ENCODE assay signal across 8 cellular contexts in genomic region chr1:206687251-206687914, GRCh38. TPM values are rescaled to one million over a fixed set of nuclear protein-coding genes. Genes with fewer than 3 reads are reported as not detected.
DNase-seq lines count a peak whose midpoint lies in the region; ATAC-seq and TF ChIP-seq lines count a peak whose summit lies in the region.

No MANE protein-coding gene starts in this region.

- no peaks in the 10 kb centered on the region for H3F3A ChIP-seq in neural cell (ENCODE audit: insufficient read depth, low read length, poor library complexity, severe bottlenecking)

- TF ChIP-seq CTCF in AG10803 (conservative IDR thresholded peaks at IDR 0.05; ENCODE audit: low read length) (no peak), colonic mucosa (IDR thresholded peaks at IDR 0.05) (no peak), neural cell (IDR thresholded peaks at IDR 0.05; ENCODE audit: poor library complexity, severe bottlenecking) (no peak), upper lobe of left lung (IDR thresholded peaks at IDR 0.05) (no peak)

- ATAC-seq in HG02763 (IDR thresholded peaks at IDR 0.05; ENCODE audit: unreplicated experiment) (no peak), upper lobe of left lung (ENCODE audit: low FRiP score in 2 of 2) (no peak)

- H2AFZ ChIP-seq in neural cell (ENCODE audit: low read depth, low read length), result no peak overlapping the region

- H3K4me1 ChIP-seq in colonic mucosa (peaks cover 11% of the 10 kb centered on the region), upper lobe of left lung (peaks cover 56 to 69% (median 62%) of the 10 kb centered on the region in 4 donors)

- H3K4me3 ChIP-seq in AG10803 (ENCODE audit: low read length) (peak overlapping the region; percentile 88), MG63 (peak overlapping the region; percentile 90), colonic mucosa (peak overlapping the region; percentile 2), neural cell (ENCODE audit: low read length) (peak overlapping the region; percentile 76), upper lobe of left lung (peak overlapping the region in 2 of 4 donors; percentile 78 to 86)

- H3K36me3 ChIP-seq in MG63 (no peaks in the 10 kb centered on the region), colonic mucosa (no peaks in the 10 kb centered on the region), neural cell (ENCODE audit: insufficient read depth, low read length) (no peaks in the 10 kb centered on the region), upper lobe of left lung (no peaks in the 10 kb centered on the region)

- H4K20me1 ChIP-seq in neural cell (ENCODE audit: insufficient read depth), result no peaks in the 10 kb centered on the region

- peaks cover 6% of the 10 kb centered on the region; the same call in 1 of the 2 replicates for H3K27me3 ChIP-seq in MG63
- H3K27me3 ChIP-seq in colonic mucosa, result no peaks in the 10 kb centered on the region
- H3K27me3 ChIP-seq in neural cell (ENCODE audit: insufficient read depth, low read depth, low read length), result peaks cover 11% of the 10 kb centered on the region
- H3K27me3 ChIP-seq in upper lobe of left lung, result no peaks in the 10 kb centered on the region

- DNase-seq in AG10803 (ENCODE audit: low read depth) (no peak), MG63 (no peak), colonic mucosa (no peak), NCI-H1694 (lab: John Stamatoyannopoulos, UW) (no peak), upper lobe of left lung (no peak)
- no peak for DNase-seq in activated effector memory CD4-positive, alpha-beta T cell treated with Interleukin-2 at 50 U/mL for 16 hours

- H3K9me3 ChIP-seq in MG63, result no peaks in the 10 kb centered on the region
- H3K9me3 ChIP-seq in colonic mucosa, result no peaks in the 10 kb centered on the region
- no peaks in the 10 kb centered on the region for H3K9me3 ChIP-seq in neural cell (ENCODE audit: low read length)
- no peaks in the 10 kb centered on the region for H3K9me3 ChIP-seq in upper lobe of left lung

- peaks cover 67% of the 10 kb centered on the region for H3K79me2 ChIP-seq in neural cell (replicated peaks; ENCODE audit: insufficient read depth, low read length)

- TF ChIP-seq POLR2A in upper lobe of left lung (IDR thresholded peaks at IDR 0.05), result no peak

- no peak for TF ChIP-seq RAD21 in neural cell (conservative IDR thresholded peaks at IDR 0.05)

- H3K9me2 ChIP-seq in neural cell (ENCODE audit: insufficient read depth, low read length), result no peaks in the 10 kb centered on the region

- TF ChIP-seq EP300 in neural cell (conservative IDR thresholded peaks at IDR 0.05; ENCODE audit: poor library complexity, severe bottlenecking) (no peak), upper lobe of left lung (IDR thresholded peaks at IDR 0.05) (no peak)

- 59 to 60% methylated on average over 7 of the region's 7 CpGs for WGBS in upper lobe of left lung, 2 donors

- peak overlapping the region in 1 of 2 donors; percentile 9 for H3K9ac ChIP-seq in colonic mucosa (ENCODE audit: low read depth in 2 of 2, low read length in 2 of 2)
- H3K9ac ChIP-seq in neural cell (ENCODE audit: low read length), result no peak overlapping the region

- intact Hi-C loops in colonic mucosa (cut with DNase I), result loop anchor here (5.0 kb wide), 1 partner anchor 35 kb away; no protein-coding TSS in a partner anchor

- no peak overlapping the region for H3K4me2 ChIP-seq in neural cell (ENCODE audit: low read length)

- peak overlapping the region; percentile 94 for H3K27ac ChIP-seq in colonic mucosa
- H3K27ac ChIP-seq in neural cell (ENCODE audit: low read length), result no peak overlapping the region
- peak overlapping the region in 2 of 4 donors; percentile 98 to 99 for H3K27ac ChIP-seq in upper lobe of left lung

TF ChIP-seq in neural cell, 6 proteins besides CTCF, POLR2A, EP300 and RAD21:
- TF ChIP-seq EZH2 (IDR thresholded peaks at IDR 0.05; ENCODE audit: borderline replicate concordance, insufficient read depth, low read length, poor library complexity, severe bottlenecking) (no peak), TAF1 (IDR thresholded peaks at IDR 0.05; ENCODE audit: low read depth) (no peak), SMC3 (conservative IDR thresholded peaks at IDR 0.05; ENCODE audit: poor library complexity) (no peak), MXI1 (conservative IDR thresholded peaks at IDR 0.05; ENCODE audit: poor library complexity, severe bottlenecking) (no peak), POLR2AphosphoS5 (IDR thresholded peaks at IDR 0.05) (no peak), REST (IDR thresholded peaks at IDR 0.05; ENCODE audit: borderline replicate concordance) (no peak)

RNA-seq across cellular contexts. Expression of gene MAPKAPK2, which starts 2.7 kb away (rescaled TPM):
- total RNA-seq in MG63 (2014; rRNA removed; shearing (Covaris generic); ENCODE audit: low replicate concordance), result 28.1 and 32.3 TPM in 2 replicates
- total RNA-seq in colonic mucosa, result 10 to 100 TPM; 61.4 to 71.1 TPM
- 9.0 and 9.1 TPM in 2 replicates for polyA plus RNA-seq in neural cell
- 9.7 and 12.6 TPM in 2 replicates for polyA minus RNA-seq in neural cell
- 100 to 1,000 TPM in 2 of 6 donors, 10 to 100 TPM in 4; 64.8 to 135 (median 84.3) TPM for total RNA-seq in upper lobe of left lung

RNA-seq across cellular contexts. Expression of gene DYRK3, which starts 52.0 kb away (rescaled TPM):
- total RNA-seq in MG63 (2014; rRNA removed; shearing (Covaris generic); ENCODE audit: low replicate concordance), result 19.3 and 20.2 TPM in 2 replicates
- total RNA-seq in colonic mucosa, result 1 to 10 TPM in 1 of 2 donors, under 1 TPM in 1; 0.86 to 1.9 TPM
- polyA plus RNA-seq in neural cell, result 7.5 and 8.3 TPM in 2 replicates
- 15.8 and 24.0 TPM in 2 replicates for polyA minus RNA-seq in neural cell
- total RNA-seq in upper lobe of left lung, result 10 to 100 TPM in 2 of 6 donors, 1 to 10 TPM in 4; 4.1 to 20.7 (median 7.0) TPM
